In genomic region chr3:33063651-33064051, GRCh38 we compare ENCODE assay signal across 8 cellular contexts. TPM values are rescaled to one million over a fixed set of nuclear protein-coding genes. Genes with fewer than 3 reads are reported as not detected.
DNase-seq lines count a peak whose midpoint lies in the region; ATAC-seq and TF ChIP-seq lines count a peak whose summit lies in the region.

No MANE protein-coding gene starts in this region.

- TF ChIP-seq POLR2A in esophagus squamous epithelium (IDR thresholded peaks at IDR 0.05) = no peak

- DNase-seq in GM04504 (ENCODE audit: low read depth) = peak; percentile 48
- DNase-seq in activated T-cell treated with anti-CD3 and anti-CD28 coated beads for 48 hours (ENCODE audit: low read depth) = peak; percentile 58
- no peak for DNase-seq in natural killer cell treated with Interleukin-12 subunit alpha and Interleukin-12 subunit beta and Interleukin-15 and Interleukin-18, amount 100 ng/mL, for 72 hours (ENCODE audit: low spot score)
- DNase-seq in esophagus squamous epithelium (lab: John Stamatoyannopoulos, UW) = no peak
- no peak for DNase-seq in mesenteric fat pad (ENCODE audit: low spot score)
- DNase-seq in MCF 10A (ENCODE audit: unreplicated experiment) = no peak
- DNase-seq in MG63 = no peak

- peaks cover 0 to 99% (median 0%) of the 10 kb centered on the region in 3 donors for H3K36me3 ChIP-seq in esophagus squamous epithelium
- no peaks in the 10 kb centered on the region for H3K36me3 ChIP-seq in MG63

- no peak for TF ChIP-seq CTCF in esophagus squamous epithelium (IDR thresholded peaks at IDR 0.05)
- TF ChIP-seq CTCF in MCF 10A (IDR thresholded peaks at IDR 0.05; ENCODE audit: unreplicated experiment) = no peak

- CTCF ChIA-PET in MCF 10A (lab: Yijun Ruan, JAX) = interaction anchor here (1.1 kb wide), 1 partner anchor 11 kb away, joined by 5 read pairs; no protein-coding TSS in a partner anchor

- H3K27ac Mint-ChIP-seq in natural killer cell treated with Interleukin-12 subunit alpha and Interleukin-12 subunit beta and Interleukin-15 and Interleukin-18, amount 100 ng/mL, for 72 hours = peak overlapping the region in 1 of 2 donors; percentile 71
- H3K27ac Mint-ChIP-seq in MCF 10A (ENCODE audit: low read depth, unreplicated experiment) = no peak overlapping the region

- H3K9me3 ChIP-seq in esophagus squamous epithelium = no peaks in the 10 kb centered on the region
- no peaks in the 10 kb centered on the region for H3K9me3 ChIP-seq in MG63

- intact Hi-C loops in esophagus squamous epithelium (cut with DNase I) (no loop called here), MCF 10A (cut with micrococcal nuclease) (no loop called here)

- no peaks in the 10 kb centered on the region for H3K27me3 ChIP-seq in esophagus squamous epithelium
- no peaks in the 10 kb centered on the region for H3K27me3 ChIP-seq in MG63

- H3K27ac ChIP-seq in esophagus squamous epithelium = no peak overlapping the region

- peaks cover 26 to 27% of the 10 kb centered on the region in 2 donors for H3K4me1 Mint-ChIP-seq in natural killer cell treated with Interleukin-12 subunit alpha and Interleukin-12 subunit beta and Interleukin-15 and Interleukin-18, amount 100 ng/mL, for 72 hours (ENCODE audit: low read depth in 2 of 2)
- H3K4me1 Mint-ChIP-seq in MCF 10A (ENCODE audit: insufficient read depth, unreplicated experiment) = no peaks in the 10 kb centered on the region

- H3K4me3 Mint-ChIP-seq in natural killer cell treated with Interleukin-12 subunit alpha and Interleukin-12 subunit beta and Interleukin-15 and Interleukin-18, amount 100 ng/mL, for 72 hours = peak overlapping the region; percentile 7
- no peak overlapping the region for H3K4me3 Mint-ChIP-seq in MCF 10A (ENCODE audit: unreplicated experiment)

- no peaks in the 10 kb centered on the region for H3K27me3 Mint-ChIP-seq in natural killer cell treated with Interleukin-12 subunit alpha and Interleukin-12 subunit beta and Interleukin-15 and Interleukin-18, amount 100 ng/mL, for 72 hours
- no peaks in the 10 kb centered on the region for H3K27me3 Mint-ChIP-seq in MCF 10A (ENCODE audit: insufficient read depth, unreplicated experiment)

- H3K4me3 ChIP-seq in esophagus squamous epithelium = no peak overlapping the region
- H3K4me3 ChIP-seq in MG63 = no peak overlapping the region

- POLR2A ChIA-PET in MCF 10A (lab: Yijun Ruan, JAX) = no interaction called here

- 67 to 73% methylated on average over 3 to 4 of the region's 4 CpGs for WGBS in esophagus squamous epithelium, 2 donors

- peaks cover 12% of the 10 kb centered on the region for H3K36me3 Mint-ChIP-seq in natural killer cell treated with Interleukin-12 subunit alpha and Interleukin-12 subunit beta and Interleukin-15 and Interleukin-18, amount 100 ng/mL, for 72 hours
- H3K36me3 Mint-ChIP-seq in MCF 10A (ENCODE audit: insufficient read depth, unreplicated experiment) = peaks cover 71% of the 10 kb centered on the region

- no TSS peak for BruUV-seq in MCF 10A (replicated peaks; lab: Mats Ljungman, UMichigan)

- ATAC-seq in HG03378 (IDR thresholded peaks at IDR 0.05; ENCODE audit: unreplicated experiment) = peak; percentile 47
- peak; percentile 60 to 74 for ATAC-seq in natural killer cell treated with Interleukin-12 subunit alpha and Interleukin-12 subunit beta and Interleukin-15 and Interleukin-18, amount 100 ng/mL, for 72 hours

- H3K4me1 ChIP-seq in esophagus squamous epithelium = peaks cover 0 to 9% (median 0%) of the 10 kb centered on the region in 3 donors

- H3K9me3 Mint-ChIP-seq in natural killer cell treated with Interleukin-12 subunit alpha and Interleukin-12 subunit beta and Interleukin-15 and Interleukin-18, amount 100 ng/mL, for 72 hours = no peaks in the 10 kb centered on the region
- no peaks in the 10 kb centered on the region for H3K9me3 Mint-ChIP-seq in MCF 10A (ENCODE audit: unreplicated experiment)

RNA-seq across cellular contexts. Expression of gene GLB1, which starts 33.3 kb away (rescaled TPM):
- total RNA-seq in natural killer cell treated with Interleukin-12 subunit alpha and Interleukin-12 subunit beta and Interleukin-15 and Interleukin-18, amount 100 ng/mL, for 72 hours = 10 to 100 TPM; 70.8 to 71.7 TPM
- total RNA-seq in esophagus squamous epithelium (10 to 100 TPM; 15.8 to 51.3 (median 28.3) TPM), mesenteric fat pad (56.5 TPM), MCF 10A (2022) (37.9 and 42.0 TPM in 2 replicates)
- total RNA-seq in MG63 (2014; rRNA removed; shearing (Covaris generic); ENCODE audit: low replicate concordance) = 23.4 and 34.4 TPM in 2 replicates

RNA-seq across cellular contexts. Expression of gene TMPPE, which starts 33.3 kb away (rescaled TPM):
- total RNA-seq in natural killer cell treated with Interleukin-12 subunit alpha and Interleukin-12 subunit beta and Interleukin-15 and Interleukin-18, amount 100 ng/mL, for 72 hours = 10 to 100 TPM; 14.4 to 14.5 TPM
- total RNA-seq in esophagus squamous epithelium (1 to 10 TPM; 4.4 to 9.2 (median 6.1) TPM), mesenteric fat pad (9.9 TPM), MCF 10A (2022) (5.5 and 8.6 TPM in 2 replicates)
- 0.62 and 1.8 TPM in 2 replicates for total RNA-seq in MG63 (2014; rRNA removed; shearing (Covaris generic); ENCODE audit: low replicate concordance)

RNA-seq across cellular contexts. Expression of gene CRTAP, which starts 50.2 kb away (rescaled TPM):
- total RNA-seq in natural killer cell treated with Interleukin-12 subunit alpha and Interleukin-12 subunit beta and Interleukin-15 and Interleukin-18, amount 100 ng/mL, for 72 hours = 10 to 100 TPM; 14.9 to 19.5 TPM
- 100 to 1,000 TPM in 2 of 4 donors, 10 to 100 TPM in 2; 67.1 to 159 (median 90.9) TPM for total RNA-seq in esophagus squamous epithelium
- 371 TPM for total RNA-seq in mesenteric fat pad
- 179 and 182 TPM in 2 replicates for total RNA-seq in MCF 10A (2022)
- total RNA-seq in MG63 (2014; rRNA removed; shearing (Covaris generic); ENCODE audit: low replicate concordance) = 258 and 273 TPM in 2 replicates

Comparison
In these comparisons a context has a peak if more than half of its experiments do, and no peak if none do; other contexts are left out.
1. DNase-seq: peak in GM04504 (single experiment) and activated T-cell treated with anti-CD3 and anti-CD28 coated beads for 48 hours (single experiment); none in natural killer cell treated with Interleukin-12 subunit alpha and Interleukin-12 subunit beta and Interleukin-15 and Interleukin-18, amount 100 ng/mL, for 72 hours (single experiment), esophagus squamous epithelium (single experiment), mesenteric fat pad (single experiment), MCF 10A (single experiment) and MG63 (single experiment).